ENCODE assay signal across 8 cellular contexts in genomic region chr7:130441408-130441854, GRCh38. TPM values are rescaled to one million over a fixed set of nuclear protein-coding genes. Genes with fewer than 3 reads are reported as not detected.
DNase-seq lines count a peak whose midpoint lies in the region; ATAC-seq and TF ChIP-seq lines count a peak whose summit lies in the region.

No MANE protein-coding gene starts in this region.

- peak overlapping the region in 2 of 3 donors; percentile 77 to 86 for H3K9ac ChIP-seq in skeletal muscle tissue (ENCODE audit: low read depth in 1 of 3, low read length in 3 of 3)

- H3K27ac Mint-ChIP-seq in activated T-helper 2 cell treated with anti-CD3 and anti-CD28 coated beads, Interferon-gamma antibody, Interleukin-2, Interleukin-4, amounts not matched to agents 10 μg/mL and 5 μg/mL and 100 μg/mL, durations not matched to agents 14 hours and 24 hours and 36 hours: peak overlapping the region; percentile 97

- peak overlapping the region; percentile 18 for H3K27ac ChIP-seq in skeletal muscle tissue (ENCODE audit: low read depth, low read length)

- H3K9me3 Mint-ChIP-seq in activated T-helper 2 cell treated with anti-CD3 and anti-CD28 coated beads, Interferon-gamma antibody, Interleukin-2, Interleukin-4, amounts not matched to agents 10 μg/mL and 5 μg/mL and 100 μg/mL, durations not matched to agents 14 hours and 24 hours and 36 hours: no peaks in the 10 kb centered on the region

- no peak for TF ChIP-seq CTCF in GM12864 (IDR thresholded peaks at IDR 0.05; ENCODE audit: low read depth, low read length, missing control alignments)

- H3K4me3 ChIP-seq in GM12864 (ENCODE audit: low read depth, low read length) (peak overlapping the region; percentile 39; the same call in 1 of the 2 replicates), iPS-11a (ENCODE audit: low read depth, low read length) (peak overlapping the region; percentile 34), skeletal muscle tissue (ENCODE audit: low read length in 3 of 3) (peak overlapping the region; percentile 87 to 96 (median 89))

- DNase-seq in GM12864 (ENCODE audit: low read depth): no peak
- peak; percentile 89 to 96 for DNase-seq in NCI-H1930 (lab: John Stamatoyannopoulos, UW)
- DNase-seq in activated T-helper 2 cell treated with anti-CD3 and anti-CD28 coated beads, Interferon-gamma antibody, Interleukin-2, Interleukin-4, amounts not matched to agents 10 μg/mL and 5 μg/mL and 100 μg/mL, durations not matched to agents 14 hours and 24 hours and 36 hours (ENCODE audit: low spot score): no peak
- DNase-seq in activated effector memory CD4-positive, alpha-beta T cell treated with Interleukin-2 at 50 U/mL for 16 hours: no peak

- ATAC-seq in GM18511 (IDR thresholded peaks at IDR 0.05; ENCODE audit: unreplicated experiment): no peak
- no peak for ATAC-seq in HG02885 (IDR thresholded peaks at IDR 0.05; ENCODE audit: poor library complexity, unreplicated experiment)

- peaks cover 16% of the 10 kb centered on the region for H3K36me3 Mint-ChIP-seq in activated T-helper 2 cell treated with anti-CD3 and anti-CD28 coated beads, Interferon-gamma antibody, Interleukin-2, Interleukin-4, amounts not matched to agents 10 μg/mL and 5 μg/mL and 100 μg/mL, durations not matched to agents 14 hours and 24 hours and 36 hours (ENCODE audit: low read depth)

- H3K4me3 Mint-ChIP-seq in activated T-helper 2 cell treated with anti-CD3 and anti-CD28 coated beads, Interferon-gamma antibody, Interleukin-2, Interleukin-4, amounts not matched to agents 10 μg/mL and 5 μg/mL and 100 μg/mL, durations not matched to agents 14 hours and 24 hours and 36 hours (ENCODE audit: low read depth): peak overlapping the region; percentile 96

- no peaks in the 10 kb centered on the region for H3K36me3 ChIP-seq in skeletal muscle tissue (ENCODE audit: control insufficient read depth in 3 of 3, insufficient read depth in 3 of 3, low read length in 3 of 3)

- no peaks in the 10 kb centered on the region for H3K9me3 ChIP-seq in skeletal muscle tissue (ENCODE audit: control insufficient read depth in 3 of 3, low read length in 3 of 3)

- peaks cover 48% of the 10 kb centered on the region for H3K4me1 Mint-ChIP-seq in activated T-helper 2 cell treated with anti-CD3 and anti-CD28 coated beads, Interferon-gamma antibody, Interleukin-2, Interleukin-4, amounts not matched to agents 10 μg/mL and 5 μg/mL and 100 μg/mL, durations not matched to agents 14 hours and 24 hours and 36 hours (ENCODE audit: low read depth)

- H3K27me3 Mint-ChIP-seq in activated T-helper 2 cell treated with anti-CD3 and anti-CD28 coated beads, Interferon-gamma antibody, Interleukin-2, Interleukin-4, amounts not matched to agents 10 μg/mL and 5 μg/mL and 100 μg/mL, durations not matched to agents 14 hours and 24 hours and 36 hours (ENCODE audit: low read depth): no peaks in the 10 kb centered on the region

- peaks cover 6 to 11% (median 9%) of the 10 kb centered on the region in 3 donors for H3K4me1 ChIP-seq in skeletal muscle tissue (ENCODE audit: control insufficient read depth in 3 of 3, insufficient read depth in 3 of 3, low read length in 3 of 3)

- H3K27me3 ChIP-seq in skeletal muscle tissue (ENCODE audit: control insufficient read depth in 3 of 3, insufficient read depth in 3 of 3, low read length in 3 of 3): no peaks in the 10 kb centered on the region

- intact Hi-C loops in activated T-helper 2 cell treated with anti-CD3 and anti-CD28 coated beads, Interferon-gamma antibody, Interleukin-2, Interleukin-4, amounts not matched to agents 10 μg/mL and 5 μg/mL and 100 μg/mL, durations not matched to agents 14 hours and 24 hours and 36 hours (cut with micrococcal nuclease): loop anchor here (2.0 kb wide), 1 partner anchor 25 kb away; no protein-coding TSS in a partner anchor

RNA-seq across cellular contexts. Expression of gene CEP41, which starts 0.6 kb away (rescaled TPM):
- 15.9 and 21.2 TPM in 2 replicates for total RNA-seq in activated T-helper 2 cell treated with anti-CD3 and anti-CD28 coated beads, Interferon-gamma antibody, Interleukin-2, Interleukin-4, amounts not matched to agents 10 μg/mL and 5 μg/mL and 100 μg/mL, durations not matched to agents 14 hours and 24 hours and 36 hours
- 7.8 TPM for total RNA-seq in skeletal muscle tissue

RNA-seq across cellular contexts. Expression of gene MEST, which starts 50.5 kb away (rescaled TPM):
- 3.1 and 3.6 TPM in 2 replicates for total RNA-seq in activated T-helper 2 cell treated with anti-CD3 and anti-CD28 coated beads, Interferon-gamma antibody, Interleukin-2, Interleukin-4, amounts not matched to agents 10 μg/mL and 5 μg/mL and 100 μg/mL, durations not matched to agents 14 hours and 24 hours and 36 hours
- total RNA-seq in skeletal muscle tissue: 446 TPM

Comparison
In these comparisons a context has a peak if more than half of its experiments do, and no peak if none do; other contexts are left out.
1. DNase-seq: peak in NCI-H1930 (2 of 2); none in GM12864 (single experiment), activated T-helper 2 cell treated with anti-CD3 and anti-CD28 coated beads, Interferon-gamma antibody, Interleukin-2, Interleukin-4, amounts not matched to agents 10 μg/mL and 5 μg/mL and 100 μg/mL, durations not matched to agents 14 hours and 24 hours and 36 hours (single experiment) and activated effector memory CD4-positive, alpha-beta T cell treated with Interleukin-2 at 50 U/mL for 16 hours (single experiment).
2. H3K4me3 ChIP-seq: peak in every context shown above with its lines; median percentile 89 in skeletal muscle tissue; 39 in GM12864; 34 in iPS-11a.
3. RNA of gene MEST, which starts 50.5 kb away (total RNA-seq): 446 TPM in skeletal muscle tissue (single experiment); 3.1 to 3.6 TPM in activated T-helper 2 cell treated with anti-CD3 and anti-CD28 coated beads, Interferon-gamma antibody, Interleukin-2, Interleukin-4, amounts not matched to agents 10 μg/mL and 5 μg/mL and 100 μg/mL, durations not matched to agents 14 hours and 24 hours and 36 hours; every median in the first group is over 10 times any median in the second.